Comparison of ENCODE assay signal across 8 cellular contexts in the genomic region with DNA sequence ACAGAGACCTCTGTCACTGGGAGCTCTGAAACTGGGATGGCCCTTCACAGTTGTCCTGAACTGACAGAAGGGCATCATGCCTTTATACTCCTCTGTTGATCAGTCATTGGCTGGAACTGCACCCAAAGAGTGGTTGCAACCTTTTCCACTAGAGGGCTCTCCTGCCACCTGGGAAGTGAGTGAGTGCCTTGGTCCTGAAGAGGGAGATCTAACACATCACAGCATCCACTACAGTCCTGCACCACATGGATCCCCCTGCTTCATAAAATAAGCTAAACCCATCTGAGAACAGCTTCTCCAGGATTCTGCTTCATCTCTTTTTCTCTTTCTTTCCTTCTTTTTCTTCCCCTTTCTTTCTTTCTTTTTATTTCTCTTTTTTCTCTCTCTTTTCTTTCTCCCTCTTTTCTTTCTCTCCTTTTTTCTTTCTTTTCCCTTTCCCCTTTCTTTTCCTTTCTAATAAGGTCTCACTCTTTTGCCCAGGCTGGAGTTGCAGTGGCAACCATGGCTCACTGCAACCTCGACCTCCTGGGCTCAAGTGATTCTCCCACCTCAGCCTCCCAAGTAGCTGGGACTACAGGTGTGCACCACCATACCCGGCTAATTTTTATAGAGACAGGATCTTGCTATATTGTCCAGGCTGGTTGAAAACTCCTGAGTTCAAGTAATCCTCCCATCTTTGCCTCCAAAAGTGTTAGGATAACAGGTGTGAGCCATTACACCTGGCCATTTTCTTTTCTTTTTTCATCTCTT. TPM values are rescaled to one million over a fixed set of nuclear protein-coding genes. Genes with fewer than 3 reads are reported as not detected.
DNase-seq lines count a peak whose midpoint lies in the region; ATAC-seq lines count a peak whose summit lies in the region.

No MANE protein-coding gene starts in this region.

- H3K27ac Mint-ChIP-seq in activated CD4-positive, alpha-beta T cell treated with anti-CD3 and anti-CD28 coated beads, Interleukin-2, amount 10 ng/mL, durations not matched to agents 7 days and 5 days: no peak overlapping the region
- H3K27ac Mint-ChIP-seq in naive B cell: peak overlapping the region in 1 of 6 donors; percentile 80

- no peaks in the 10 kb centered on the region for H3K9me3 Mint-ChIP-seq in activated CD4-positive, alpha-beta T cell treated with anti-CD3 and anti-CD28 coated beads, Interleukin-2, amount 10 ng/mL, durations not matched to agents 7 days and 5 days
- no peaks in the 10 kb centered on the region for H3K9me3 Mint-ChIP-seq in naive B cell

- no peaks in the 10 kb centered on the region for H3K4me1 Mint-ChIP-seq in activated CD4-positive, alpha-beta T cell treated with anti-CD3 and anti-CD28 coated beads, Interleukin-2, amount 10 ng/mL, durations not matched to agents 7 days and 5 days
- peaks cover 0 to 4% (median 3%) of the 10 kb centered on the region in 3 donors for H3K4me1 Mint-ChIP-seq in naive B cell

- H3K36me3 Mint-ChIP-seq in activated CD4-positive, alpha-beta T cell treated with anti-CD3 and anti-CD28 coated beads, Interleukin-2, amount 10 ng/mL, durations not matched to agents 7 days and 5 days (ENCODE audit: low read depth): no peaks in the 10 kb centered on the region
- no peaks in the 10 kb centered on the region for H3K36me3 Mint-ChIP-seq in naive B cell

- peak; percentile 63 for DNase-seq in AG20443 (ENCODE audit: low spot score)
- peak; percentile 63 to 79 for DNase-seq in NCI-H526 (lab: John Stamatoyannopoulos, UW)
- peak; percentile 69 for DNase-seq in activated CD4-positive, alpha-beta T cell treated with anti-CD3 and anti-CD28 coated beads, Interleukin-2, amount 10 ng/mL, durations not matched to agents 7 days and 5 days
- DNase-seq in effector CD8-positive, alpha-beta T cell (lab: John Stamatoyannopoulos, UW): peak; percentile 22
- DNase-seq in naive B cell: peak; percentile 52
- DNase-seq in stimulated activated naive CD8-positive, alpha-beta T cell treated with anti-CD3 and anti-CD28 coated beads, Interleukin-15, Interleukin-2, amounts not matched to agents 100 U/mL and 50 U/mL, for 24 hours: peak; percentile 58

- ATAC-seq in GM18867 (IDR thresholded peaks at IDR 0.05; ENCODE audit: unreplicated experiment): peak; percentile 93
- ATAC-seq in HG03175 (IDR thresholded peaks at IDR 0.05; ENCODE audit: unreplicated experiment): peak; percentile 92
- peak; percentile 98 for ATAC-seq in naive B cell (ENCODE audit: low read depth in 2 of 2)
- peak; percentile 96 for ATAC-seq in stimulated activated naive CD8-positive, alpha-beta T cell treated with anti-CD3 and anti-CD28 coated beads, Interleukin-15, Interleukin-2, amounts not matched to agents 100 U/mL and 50 U/mL, for 24 hours

- POLR2A ChIA-PET in activated CD4-positive, alpha-beta T cell treated with anti-CD3 and anti-CD28 coated beads, Interleukin-2, amount 10 ng/mL, durations not matched to agents 7 days and 5 days (lab: Charles Lee): no interaction called here

- CTCF ChIA-PET in activated CD4-positive, alpha-beta T cell treated with anti-CD3 and anti-CD28 coated beads, Interleukin-2, amount 10 ng/mL, durations not matched to agents 7 days and 5 days (lab: Charles Lee): interaction anchor here (0.6 to 1.3 kb wide), 5 partner anchors 12 to 89 kb away, joined by 3 to 5 read pairs (median 3); a partner anchor contains a TSS

- H3K4me3 Mint-ChIP-seq in activated CD4-positive, alpha-beta T cell treated with anti-CD3 and anti-CD28 coated beads, Interleukin-2, amount 10 ng/mL, durations not matched to agents 7 days and 5 days: no peak overlapping the region
- H3K4me3 Mint-ChIP-seq in naive B cell: no peak overlapping the region

- peaks cover 14% of the 10 kb centered on the region for H3K27me3 Mint-ChIP-seq in activated CD4-positive, alpha-beta T cell treated with anti-CD3 and anti-CD28 coated beads, Interleukin-2, amount 10 ng/mL, durations not matched to agents 7 days and 5 days
- peaks cover 0 to 18% (median 16%) of the 10 kb centered on the region in 3 donors for H3K27me3 Mint-ChIP-seq in naive B cell

RNA-seq across cellular contexts. Expression of a gene that starts 42.8 kb away (rescaled TPM):
- total RNA-seq in activated CD4-positive, alpha-beta T cell treated with anti-CD3 and anti-CD28 coated beads, Interleukin-2, amount 10 ng/mL, durations not matched to agents 7 days and 5 days: 10 to 100 TPM; 90.1 to 90.9 TPM
- polyA plus RNA-seq in naive B cell (ENCODE audit: low read depth in 6 of 6): 10 to 100 TPM; 44.3 to 69.2 (median 59.5) TPM

RNA-seq across cellular contexts. Expression of a gene that starts 52.4 kb away (rescaled TPM):
- total RNA-seq in activated CD4-positive, alpha-beta T cell treated with anti-CD3 and anti-CD28 coated beads, Interleukin-2, amount 10 ng/mL, durations not matched to agents 7 days and 5 days: not detected
- 1 to 10 TPM in 4 of 6 donors, under 1 TPM in 1, not detected in 1; 0.92 to 2.7 (median 2.2) TPM for polyA plus RNA-seq in naive B cell (ENCODE audit: low read depth in 6 of 6)

Comparison
In these comparisons a context has a peak if more than half of its experiments do, and no peak if none do; other contexts are left out.
1. Peak in every context shown above with its lines: DNase-seq and ATAC-seq.